18 cellular contexts compared by ENCODE assay signal in the genomic region with DNA sequence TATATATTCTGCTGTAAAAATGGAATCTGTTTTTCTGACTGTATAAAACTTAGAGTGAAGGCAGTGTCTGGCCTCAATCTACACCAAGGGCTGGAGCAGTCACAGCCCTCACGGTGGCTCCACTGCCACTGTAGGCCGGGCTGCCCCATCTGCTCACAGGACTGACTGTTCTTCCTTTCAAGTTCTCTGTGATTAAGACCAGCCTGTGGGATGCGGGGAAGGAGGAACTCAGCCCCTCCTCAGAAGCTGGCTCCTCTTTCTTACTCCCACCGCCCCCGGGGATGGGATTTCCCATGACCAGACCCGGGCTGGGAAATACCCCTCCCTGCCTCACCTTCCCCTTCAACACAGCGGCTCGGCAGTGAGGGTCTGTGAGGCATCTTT.
DNase-seq lines count a peak whose midpoint lies in the region; ATAC-seq, FAIRE-seq and TF ChIP-seq lines count a peak whose summit lies in the region.
"Had no signal": no experiment of that assay in that cellular context is flagged by ENCODE, and none has a peak within 500 bp of the region (broad histone marks: within the 10 kb centered on the region; RNA-seq: fewer than 3 reads in every experiment).

No MANE protein-coding gene starts in this region.

- H3K27me3 ChIP-seq in breast epithelium (no peaks in the 10 kb centered on the region), ovary (no peaks in the 10 kb centered on the region), upper lobe of right lung (no peaks in the 10 kb centered on the region)
- H3K27me3 ChIP-seq: Peyer's patch had no signal

- no peaks in the 10 kb centered on the region for H3K36me3 ChIP-seq in breast epithelium
- no peaks in the 10 kb centered on the region for H3K36me3 ChIP-seq in ovary
- no peaks in the 10 kb centered on the region for H3K36me3 ChIP-seq in upper lobe of right lung
- H3K36me3 ChIP-seq: Peyer's patch had no signal

- no peak for FAIRE-seq in GM12891 (lab: Jason Lieb, UNC)

- no peak for TF ChIP-seq EP300 in ovary (IDR thresholded peaks at IDR 0.05)

- DNase-seq in breast epithelium (ENCODE audit: low spot score in 2 of 2), result no peak
- DNase-seq in MCF 10A (ENCODE audit: unreplicated experiment), result no peak
- DNase-seq in left ventricle myocardium superior, result no peak
- peak in 4 of 5 donors; percentile 61 to 75 (median 66) for DNase-seq in ovary
- DNase-seq in upper lobe of right lung, result no peak
- no peak for DNase-seq in GM12891 (ENCODE audit: insufficient read length, low spot score)
- no peak for DNase-seq in activated naive CD4-positive, alpha-beta T cell treated with anti-CD3 and anti-CD28 coated beads, Interleukin-2, amount 50 U/mL, for 72 hours (ENCODE audit: low spot score in 2 of 2)
- DNase-seq in activated naive CD4-positive, alpha-beta T cell treated with Interleukin-2 at 50 U/mL for 16 hours, result no peak
- DNase-seq: 8988T; activated CD4-positive, alpha-beta T cell treated with anti-CD3 and anti-CD28 coated beads for 1 hour; activated gamma-delta T cell treated with Interleukin-2 at 50 U/mL for 16 hours; endodermal cell; NCI-H774; nucleus accumbens; Peyer's patch; stimulated activated CD4-positive, alpha-beta T cell treated with anti-CD3 and anti-CD28 coated beads, Interleukin-4, amount 100 ng/mL, for 1 hour had no signal

- WGBS in ovary, 3 donors, result 13 to 25% (median 16%) methylated on average over 8 of the region's 8 CpGs

- H3K4me1 ChIP-seq in breast epithelium (no peaks in the 10 kb centered on the region), ovary (ENCODE audit: insufficient read depth) (peaks cover 4% of the 10 kb centered on the region), upper lobe of right lung (no peaks in the 10 kb centered on the region)
- H3K4me1 ChIP-seq: Peyer's patch had no signal

- TF ChIP-seq POLR2A in breast epithelium (IDR thresholded peaks at IDR 0.05) (no peak), ovary (IDR thresholded peaks at IDR 0.05) (no peak), GM12891 (IDR thresholded peaks at IDR 0.05; ENCODE audit: low read depth, low read length) (no peak)

- no peak overlapping the region for H3K4me3 Mint-ChIP-seq in MCF 10A (ENCODE audit: unreplicated experiment)
- H3K4me3 Mint-ChIP-seq: endodermal cell had no signal

- no peak overlapping the region for H3K4me3 ChIP-seq in breast epithelium
- H3K4me3 ChIP-seq in ovary, result no peak overlapping the region
- H3K4me3 ChIP-seq in upper lobe of right lung, result no peak overlapping the region
- H3K4me3 ChIP-seq: Peyer's patch, SK-N-MC had no signal

- H3K4me1 Mint-ChIP-seq in MCF 10A (ENCODE audit: insufficient read depth, unreplicated experiment), result peaks cover 7% of the 10 kb centered on the region
- H3K4me1 Mint-ChIP-seq: endodermal cell had no signal

- no peaks in the 10 kb centered on the region for H3K27me3 Mint-ChIP-seq in MCF 10A (ENCODE audit: insufficient read depth, unreplicated experiment)

- TF ChIP-seq CTCF in breast epithelium (IDR thresholded peaks at IDR 0.05) (no peak), MCF 10A (IDR thresholded peaks at IDR 0.05; ENCODE audit: unreplicated experiment) (no peak), ovary (IDR thresholded peaks at IDR 0.05) (no peak), upper lobe of right lung (IDR thresholded peaks at IDR 0.05) (no peak)

- H3K9me3 ChIP-seq in breast epithelium (no peaks in the 10 kb centered on the region), ovary (no peaks in the 10 kb centered on the region), upper lobe of right lung (no peaks in the 10 kb centered on the region)
- H3K9me3 ChIP-seq: Peyer's patch had no signal

- H3K36me3 Mint-ChIP-seq in MCF 10A (ENCODE audit: insufficient read depth, unreplicated experiment), result no peaks in the 10 kb centered on the region
- H3K36me3 Mint-ChIP-seq in activated naive CD4-positive, alpha-beta T cell treated with anti-CD3 and anti-CD28 coated beads, Interleukin-2, amount 50 U/mL, for 72 hours, result no peaks in the 10 kb centered on the region

- POLR2A ChIA-PET in MCF 10A (lab: Yijun Ruan, JAX), result interaction anchor here (0.6 to 1.2 kb wide), 3 partner anchors 9 to 251 kb away, joined by 3 read pairs; no protein-coding TSS in a partner anchor

- no TSS peak for BruUV-seq in MCF 10A (replicated peaks; lab: Mats Ljungman, UMichigan)

- no peak overlapping the region for H3K27ac Mint-ChIP-seq in MCF 10A (ENCODE audit: low read depth, unreplicated experiment)
- no peak overlapping the region for H3K27ac Mint-ChIP-seq in activated naive CD4-positive, alpha-beta T cell treated with anti-CD3 and anti-CD28 coated beads, Interleukin-2, amount 50 U/mL, for 72 hours

- no peaks in the 10 kb centered on the region for H3K9me3 Mint-ChIP-seq in MCF 10A (ENCODE audit: unreplicated experiment)
- no peaks in the 10 kb centered on the region for H3K9me3 Mint-ChIP-seq in activated naive CD4-positive, alpha-beta T cell treated with anti-CD3 and anti-CD28 coated beads, Interleukin-2, amount 50 U/mL, for 72 hours

- CTCF ChIA-PET in MCF 10A (lab: Yijun Ruan, JAX), result interaction anchor here (0.5 to 0.8 kb wide), 3 partner anchors 10 to 399 kb away, joined by 3 read pairs; no protein-coding TSS in a partner anchor

- ATAC-seq in left ventricle myocardium superior (peak; percentile 48), upper lobe of right lung (peak; percentile 20)
- ATAC-seq in activated naive CD4-positive, alpha-beta T cell treated with anti-CD3 and anti-CD28 coated beads, Interleukin-2, amount 50 U/mL, for 72 hours, result no peak
- ATAC-seq: HCT116 had no signal

- intact Hi-C loops in breast epithelium (cut with DNase I; ENCODE audit: low total_unique reads) (loop anchor here (2.0 kb wide), 2 partner anchors 57 to 63 kb away; no protein-coding TSS in a partner anchor), MCF 10A (cut with micrococcal nuclease) (no loop called here), left ventricle myocardium superior (cut with micrococcal nuclease) (no loop called here), ovary (cut with DNase I) (loop anchor here in 1 of 4 donors (10.0 kb wide), 1 partner anchor 133 kb away; no protein-coding TSS in a partner anchor), upper lobe of right lung (cut with DNase I) (no loop called here)

- H3K27ac ChIP-seq in breast epithelium (peak overlapping the region; percentile 48 to 88), ovary (peak overlapping the region; percentile 32 to 89), upper lobe of right lung (peak overlapping the region; percentile 42)
- H3K27ac ChIP-seq: SK-N-MC had no signal

TF ChIP-seq in GM12891, 5 proteins besides CTCF, POLR2A, EP300 and RAD21:
- TF ChIP-seq TAF1 (IDR thresholded peaks at IDR 0.05; ENCODE audit: low read depth, low read length), result no peak
- TF ChIP-seq PAX5 (IDR thresholded peaks at IDR 0.05; ENCODE audit: insufficient read depth, low read length, severe bottlenecking), result no peak
- no peak for TF ChIP-seq POU2F2 (IDR thresholded peaks at IDR 0.05; ENCODE audit: low read depth, low read length)
TF ChIP-seq in GM12891: peak in this region for 0.

Comparison
In these comparisons a context has a peak if more than half of its experiments do, and no peak if none do; other contexts are left out.
1. DNase-seq: peak in ovary (4 of 5); none in breast epithelium (0 of 2), MCF 10A (single experiment), left ventricle myocardium superior (single experiment), upper lobe of right lung (single experiment), GM12891 (single experiment), activated naive CD4-positive, alpha-beta T cell treated with anti-CD3 and anti-CD28 coated beads, Interleukin-2, amount 50 U/mL, for 72 hours (0 of 2) and activated naive CD4-positive, alpha-beta T cell treated with Interleukin-2 at 50 U/mL for 16 hours (single experiment).
2. ATAC-seq: peak in left ventricle myocardium superior (single experiment) and upper lobe of right lung (single experiment); none in activated naive CD4-positive, alpha-beta T cell treated with anti-CD3 and anti-CD28 coated beads, Interleukin-2, amount 50 U/mL, for 72 hours (0 of 2).
3. Peak in every context shown above with its lines, with median percentiles within 50 percentile points of each other: H3K27ac ChIP-seq.